ENCODE assay signal across 18 cellular contexts in the genomic region with DNA sequence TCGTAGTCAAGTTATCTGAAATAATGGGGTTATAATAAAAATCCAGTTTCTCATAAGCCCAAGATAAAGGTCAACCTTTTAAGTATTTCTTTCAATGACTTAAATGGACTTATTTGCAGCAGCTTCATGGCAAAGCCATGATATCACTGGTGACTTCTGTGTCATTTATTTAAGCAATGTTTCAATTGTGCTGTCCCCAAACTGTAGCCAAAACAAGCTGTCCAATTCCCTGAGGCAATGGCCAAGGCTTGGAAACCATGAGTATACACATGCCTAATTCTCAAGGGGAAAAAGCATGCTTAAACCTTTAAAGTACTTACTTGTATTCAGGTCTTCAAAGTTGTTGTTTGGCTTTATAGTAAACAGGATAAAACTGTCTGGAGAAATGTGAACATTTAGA.
"Had no signal": no experiment of that assay in that cellular context is flagged by ENCODE, and none has a peak within 500 bp of the region (broad histone marks: within the 10 kb centered on the region; RNA-seq: fewer than 3 reads in every experiment).

No MANE protein-coding gene starts in this region.

- H3K4me3 ChIP-seq: breast epithelium, dorsolateral prefrontal cortex, esophagus muscularis mucosa, prostate gland, sigmoid colon had no signal

- ATAC-seq: foreskin keratinocyte; natural killer cell treated with Interleukin-12 subunit alpha and Interleukin-12 subunit beta and Interleukin-15 and Interleukin-18, amount 100 ng/mL, for 72 hours; stimulated activated naive CD8-positive, alpha-beta T cell treated with anti-CD3 and anti-CD28 coated beads, Interleukin-15, Interleukin-2, amounts not matched to agents 100 U/mL and 50 U/mL, for 24 hours had no signal

- DNase-seq: activated CD4-positive, alpha-beta T cell treated with anti-CD3 and anti-CD28 coated beads, Interleukin-2, amount 50 U/mL, for 4 hours; activated effector memory CD4-positive, alpha-beta T cell treated with Interleukin-2 at 50 U/mL for 16 hours; activated T-cell treated with anti-CD3 and anti-CD28 coated beads, Interleukin-2, amount 50 U/mL, for 1 hour; amygdala; dorsolateral prefrontal cortex; foreskin keratinocyte; head of caudate nucleus; mammary epithelial cell; occipital lobe; sigmoid colon; stimulated activated CD4-positive, alpha-beta T cell treated with anti-CD3 and anti-CD28 coated beads, Interleukin-2, amount 100 ng/mL, for 48 hours; stimulated activated naive CD8-positive, alpha-beta T cell treated with anti-CD3 and anti-CD28 coated beads, Interleukin-15, Interleukin-2, amounts not matched to agents 100 U/mL and 50 U/mL, for 24 hours had no signal

- H3K9me3 Mint-ChIP-seq: activated naive CD4-positive, alpha-beta T cell treated with anti-CD3 and anti-CD28 coated beads, Interleukin-2, amount 50 U/mL, for 24 hours; T-helper 1 cell treated with Interleukin-12 subunit alpha and Interleukin-12 subunit beta and Interleukin-4 antibody, amounts not matched to agents 30 μg/mL and 1 μg/mL, for 36 hours had no signal

- H3K36me3 ChIP-seq: breast epithelium, esophagus muscularis mucosa, prostate gland, sigmoid colon had no signal

- H3K4me1 ChIP-seq: breast epithelium, foreskin keratinocyte, prostate gland had no signal

- H3K4me1 Mint-ChIP-seq: activated naive CD4-positive, alpha-beta T cell treated with anti-CD3 and anti-CD28 coated beads, Interleukin-2, amount 50 U/mL, for 24 hours had no signal

- H3K27me3 ChIP-seq: esophagus muscularis mucosa, foreskin keratinocyte, sigmoid colon had no signal

- H3K4me3 Mint-ChIP-seq: activated naive CD4-positive, alpha-beta T cell treated with anti-CD3 and anti-CD28 coated beads, Interleukin-2, amount 50 U/mL, for 24 hours; natural killer cell treated with Interleukin-12 subunit alpha and Interleukin-12 subunit beta and Interleukin-15 and Interleukin-18, amount 100 ng/mL, for 72 hours; T-helper 1 cell treated with Interleukin-12 subunit alpha and Interleukin-12 subunit beta and Interleukin-4 antibody, amounts not matched to agents 30 μg/mL and 1 μg/mL, for 36 hours had no signal

- H3K27ac ChIP-seq: breast epithelium, dorsolateral prefrontal cortex, esophagus muscularis mucosa, foreskin keratinocyte, sigmoid colon had no signal

- H3K27ac Mint-ChIP-seq: activated naive CD4-positive, alpha-beta T cell treated with anti-CD3 and anti-CD28 coated beads, Interleukin-2, amount 50 U/mL, for 24 hours; natural killer cell treated with Interleukin-12 subunit alpha and Interleukin-12 subunit beta and Interleukin-15 and Interleukin-18, amount 100 ng/mL, for 72 hours; T-helper 1 cell treated with Interleukin-12 subunit alpha and Interleukin-12 subunit beta and Interleukin-4 antibody, amounts not matched to agents 30 μg/mL and 1 μg/mL, for 36 hours had no signal

- H3K36me3 Mint-ChIP-seq: activated naive CD4-positive, alpha-beta T cell treated with anti-CD3 and anti-CD28 coated beads, Interleukin-2, amount 50 U/mL, for 24 hours; natural killer cell treated with Interleukin-12 subunit alpha and Interleukin-12 subunit beta and Interleukin-15 and Interleukin-18, amount 100 ng/mL, for 72 hours had no signal

- H3K9me3 ChIP-seq: breast epithelium, esophagus muscularis mucosa, prostate gland, sigmoid colon had no signal
